18 cellular contexts compared by ENCODE assay signal in genomic region chr21:16216595-16216994, GRCh38.
"Had no signal": no experiment of that assay in that cellular context is flagged by ENCODE, and none has a peak within 500 bp of the region (broad histone marks: within the 10 kb centered on the region; RNA-seq: fewer than 3 reads in every experiment).

No MANE protein-coding gene starts in this region.

- DNase-seq: activated CD4-positive, alpha-beta T cell treated with anti-CD3 and anti-CD28 coated beads for 1 hour; activated CD8-positive, alpha-beta memory T cell treated with anti-CD3 and anti-CD28 coated beads for 24 hours; activated CD8-positive, alpha-beta memory T cell treated with anti-CD3 and anti-CD28 coated beads, Interleukin-2, amount 50 U/mL, for 48 hours; activated gamma-delta T cell; activated T-cell treated with anti-CD3 and anti-CD28 coated beads, Interleukin-2, amount 50 U/mL, for 72 hours; endodermal cell; foreskin keratinocyte; glutamatergic neuron; left lung; naive thymus-derived CD8-positive, alpha-beta T cell; stimulated activated CD4-positive, alpha-beta T cell treated with anti-CD3 and anti-CD28 coated beads, Interleukin-2, amount 100 ng/mL, for 48 hours; stimulated activated naive CD8-positive, alpha-beta T cell treated with anti-CD3 and anti-CD28 coated beads, Interleukin-15, amount 100 ng/mL, for 72 hours; SW 1271; T-helper 2 cell; testis; WERI-Rb-1 had no signal

- ATAC-seq: activated T-cell treated with anti-CD3 and anti-CD28 coated beads, Interleukin-2, amount 50 U/mL, for 72 hours; foreskin keratinocyte; left lung; naive thymus-derived CD8-positive, alpha-beta T cell; stimulated activated naive CD8-positive, alpha-beta T cell treated with anti-CD3 and anti-CD28 coated beads, Interleukin-15, amount 100 ng/mL, for 72 hours had no signal

- H3K9me3 ChIP-seq: left lung, neutrophil, testis had no signal

- H3K4me3 ChIP-seq: left lung, testis had no signal

- H3K4me1 ChIP-seq: foreskin keratinocyte, left lung had no signal

- H3K36me3 ChIP-seq: left lung, neutrophil, WERI-Rb-1 had no signal

- H3K27me3 ChIP-seq: foreskin keratinocyte, left lung, neutrophil, testis had no signal

- H3K27ac ChIP-seq: epithelial cell of prostate, foreskin keratinocyte, left lung, neutrophil, WERI-Rb-1 had no signal
